1 cellular context compared by ENCODE assay signal in genomic region chr17:75763269-75763607, GRCh38.
TF ChIP-seq lines count a peak whose summit lies in the region.

No MANE protein-coding gene starts in this region.

TF ChIP-seq in IMR-90, 13 proteins besides CTCF, POLR2A, EP300 and RAD21 (continued from another document):
- TF ChIP-seq, protein P1, sequence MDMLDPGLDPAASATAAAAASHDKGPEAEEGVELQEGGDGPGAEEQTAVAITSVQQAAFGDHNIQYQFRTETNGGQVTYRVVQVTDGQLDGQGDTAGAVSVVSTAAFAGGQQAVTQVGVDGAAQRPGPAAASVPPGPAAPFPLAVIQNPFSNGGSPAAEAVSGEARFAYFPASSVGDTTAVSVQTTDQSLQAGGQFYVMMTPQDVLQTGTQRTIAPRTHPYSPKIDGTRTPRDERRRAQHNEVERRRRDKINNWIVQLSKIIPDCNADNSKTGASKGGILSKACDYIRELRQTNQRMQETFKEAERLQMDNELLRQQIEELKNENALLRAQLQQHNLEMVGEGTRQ (IDR thresholded peaks at IDR 0.05; ENCODE audit: low read depth, low read length) = no peak
- TF ChIP-seq MAZ (IDR thresholded peaks at IDR 0.05; ENCODE audit: borderline replicate concordance, low read depth, low read length) = no peak
- TF ChIP-seq, protein P2, sequence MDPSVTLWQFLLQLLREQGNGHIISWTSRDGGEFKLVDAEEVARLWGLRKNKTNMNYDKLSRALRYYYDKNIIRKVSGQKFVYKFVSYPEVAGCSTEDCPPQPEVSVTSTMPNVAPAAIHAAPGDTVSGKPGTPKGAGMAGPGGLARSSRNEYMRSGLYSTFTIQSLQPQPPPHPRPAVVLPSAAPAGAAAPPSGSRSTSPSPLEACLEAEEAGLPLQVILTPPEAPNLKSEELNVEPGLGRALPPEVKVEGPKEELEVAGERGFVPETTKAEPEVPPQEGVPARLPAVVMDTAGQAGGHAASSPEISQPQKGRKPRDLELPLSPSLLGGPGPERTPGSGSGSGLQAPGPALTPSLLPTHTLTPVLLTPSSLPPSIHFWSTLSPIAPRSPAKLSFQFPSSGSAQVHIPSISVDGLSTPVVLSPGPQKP (IDR thresholded peaks at IDR 0.05; ENCODE audit: borderline replicate concordance, low read depth, low read length) = no peak
